ENCODE assay signal across 21 cellular contexts in genomic region chr18:25457196-25457595, GRCh38.
"Had no signal": no experiment of that assay in that cellular context is flagged by ENCODE, and none has a peak within 500 bp of the region (broad histone marks: within the 10 kb centered on the region; RNA-seq: fewer than 3 reads in every experiment).

No MANE protein-coding gene starts in this region.

- H3K9me3 Mint-ChIP-seq: nephron progenitor cell; stimulated activated naive B cell treated with anti-CD40 and anti-IgM and Interleukin-4, amounts not matched to agents 10 μg/mL and 1 μg/mL and 100 μg/mL, for 72 hours had no signal

- H3K27ac ChIP-seq: colonic mucosa, heart left ventricle, parathyroid adenoma, psoas muscle, testis, tibial nerve had no signal

- ATAC-seq: left colon; left ventricle myocardium superior; sciatic nerve; stimulated activated naive B cell treated with anti-CD40 and anti-IgM and Interleukin-4, amounts not matched to agents 10 μg/mL and 1 μg/mL and 100 μg/mL, for 72 hours; stimulated activated naive CD8-positive, alpha-beta T cell treated with anti-CD3 and anti-CD28 coated beads, Interleukin-15, amount 100 ng/mL, for 72 hours had no signal

- H3K4me1 ChIP-seq: colonic mucosa, parathyroid adenoma, psoas muscle, testis had no signal

- H3K4me3 Mint-ChIP-seq: naive B cell; nephron progenitor cell; stimulated activated naive B cell treated with anti-CD40 and anti-IgM and Interleukin-4, amounts not matched to agents 10 μg/mL and 1 μg/mL and 100 μg/mL, for 72 hours; stimulated activated naive CD8-positive, alpha-beta T cell treated with anti-CD3 and anti-CD28 coated beads, Interleukin-15, amount 100 ng/mL, for 72 hours had no signal

- DNase-seq: cerebellar nuclear complex; colonic mucosa; effector CD4-positive, alpha-beta T cell; heart left ventricle; hippocampal formation; left colon; left ventricle myocardium superior; naive B cell; nephron progenitor cell; nucleus accumbens; psoas muscle; stimulated activated CD4-positive, alpha-beta T cell treated with anti-CD3 and anti-CD28 coated beads, Interleukin-2, amount 100 ng/mL, for 24 hours; stimulated activated CD4-positive, alpha-beta T cell treated with anti-CD3 and anti-CD28 coated beads, Interleukin-4, amount 100 ng/mL, for 4 hours; stimulated activated naive B cell treated with anti-CD40 and anti-IgM and Interleukin-4, amounts not matched to agents 10 μg/mL and 1 μg/mL and 100 μg/mL, for 72 hours; stimulated activated naive CD8-positive, alpha-beta T cell treated with anti-CD3 and anti-CD28 coated beads, Interleukin-15, amount 100 ng/mL, for 72 hours; testis had no signal

- H3K4me3 ChIP-seq: colonic mucosa, heart left ventricle, lung, psoas muscle, skin epidermis, testis, tibial nerve had no signal

- H3K36me3 Mint-ChIP-seq: naive B cell; stimulated activated naive B cell treated with anti-CD40 and anti-IgM and Interleukin-4, amounts not matched to agents 10 μg/mL and 1 μg/mL and 100 μg/mL, for 72 hours had no signal

- H3K79me2 ChIP-seq: parathyroid adenoma had no signal

- H3K36me3 ChIP-seq: colonic mucosa, heart left ventricle, tibial nerve had no signal

- H3K27me3 Mint-ChIP-seq: stimulated activated naive CD8-positive, alpha-beta T cell treated with anti-CD3 and anti-CD28 coated beads, Interleukin-15, amount 100 ng/mL, for 72 hours had no signal

- H3K9me3 ChIP-seq: colonic mucosa, heart left ventricle, psoas muscle, testis, tibial nerve had no signal

- H2AFZ ChIP-seq: parathyroid adenoma had no signal

- H3K27me3 ChIP-seq: colonic mucosa, heart left ventricle, testis, tibial nerve had no signal

- H3K27ac Mint-ChIP-seq: naive B cell; stimulated activated naive B cell treated with anti-CD40 and anti-IgM and Interleukin-4, amounts not matched to agents 10 μg/mL and 1 μg/mL and 100 μg/mL, for 72 hours; stimulated activated naive CD8-positive, alpha-beta T cell treated with anti-CD3 and anti-CD28 coated beads, Interleukin-15, amount 100 ng/mL, for 72 hours had no signal

- H3K9ac ChIP-seq: parathyroid adenoma had no signal

- H3K4me1 Mint-ChIP-seq: naive B cell; stimulated activated naive B cell treated with anti-CD40 and anti-IgM and Interleukin-4, amounts not matched to agents 10 μg/mL and 1 μg/mL and 100 μg/mL, for 72 hours; stimulated activated naive CD8-positive, alpha-beta T cell treated with anti-CD3 and anti-CD28 coated beads, Interleukin-15, amount 100 ng/mL, for 72 hours had no signal
